Comparison of ENCODE assay signal across 8 cellular contexts in the genomic region with DNA sequence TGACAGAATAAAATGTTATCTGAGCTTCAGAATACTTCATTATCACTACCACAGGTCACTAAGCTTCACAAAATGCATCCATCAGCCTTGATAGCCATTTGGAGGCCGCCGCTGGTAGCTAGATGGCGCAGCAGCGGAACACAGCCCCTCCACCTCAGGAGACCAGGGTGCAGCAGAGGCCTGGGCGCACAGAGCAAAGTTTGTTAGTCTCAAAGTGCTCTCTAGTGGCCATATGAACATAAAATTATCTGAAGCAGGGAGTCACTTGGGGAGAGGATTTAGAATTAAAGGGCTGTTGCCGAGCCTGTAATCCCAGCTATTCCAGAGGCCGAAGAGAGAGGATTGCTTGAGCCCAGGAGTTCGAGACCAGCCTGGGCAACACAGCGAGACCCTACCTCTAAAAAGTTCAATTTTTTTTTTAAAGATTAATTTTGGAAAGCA. TPM values are rescaled to one million over a fixed set of nuclear protein-coding genes. Genes with fewer than 3 reads are reported as not detected.
DNase-seq lines count a peak whose midpoint lies in the region; ATAC-seq lines count a peak whose summit lies in the region.

No MANE protein-coding gene starts in this region.

- ATAC-seq in GM18861 (IDR thresholded peaks at IDR 0.05; ENCODE audit: unreplicated experiment), result peak; percentile 100
- peak; percentile 99 for ATAC-seq in HG03045 (IDR thresholded peaks at IDR 0.05; ENCODE audit: unreplicated experiment)
- ATAC-seq in stimulated activated naive CD8-positive, alpha-beta T cell treated with anti-CD3 and anti-CD28 coated beads, Interleukin-15, Interleukin-2, amounts not matched to agents 100 U/mL and 50 U/mL, for 24 hours, result peak; percentile 88

- peak; percentile 38 for DNase-seq in AG20443 (ENCODE audit: low spot score)
- DNase-seq in NCI-H2227 (lab: John Stamatoyannopoulos, UW; ENCODE audit: unreplicated experiment), result peak; percentile 37
- peak; percentile 43 for DNase-seq in activated CD4-positive, alpha-beta T cell treated with anti-CD3 and anti-CD28 coated beads for 1 hour
- peak; percentile 80 for DNase-seq in dermis blood vessel endothelial cell
- peak; percentile 40 for DNase-seq in middle frontal gyrus (ENCODE audit: extremely low spot score, low spot score)
- peak; percentile 56 for DNase-seq in stimulated activated naive CD8-positive, alpha-beta T cell treated with anti-CD3 and anti-CD28 coated beads, Interleukin-15, Interleukin-2, amounts not matched to agents 100 U/mL and 50 U/mL, for 24 hours

RNA-seq across cellular contexts. Expression of gene DCTD, which starts 8.1 kb away (rescaled TPM):
- 77.3 and 107 TPM in 2 replicates for total RNA-seq in dermis blood vessel endothelial cell

Comparison
In these comparisons a context has a peak if more than half of its experiments do, and no peak if none do; other contexts are left out.
1. Peak in every context shown above with its lines: DNase-seq and ATAC-seq.